ENCODE assay signal across 13 cellular contexts in genomic region chr1:231919900-231920299, GRCh38.
DNase-seq lines count a peak whose midpoint lies in the region; ATAC-seq and TF ChIP-seq lines count a peak whose summit lies in the region.
"Had no signal": no experiment of that assay in that cellular context is flagged by ENCODE, and none has a peak within 500 bp of the region (broad histone marks: within the 10 kb centered on the region; RNA-seq: fewer than 3 reads in every experiment).

No MANE protein-coding gene starts in this region.

- TF ChIP-seq CTCF in left ventricle myocardium inferior (IDR thresholded peaks at IDR 0.05; ENCODE audit: borderline replicate concordance) (no peak), CD14-positive monocyte (IDR thresholded peaks at IDR 0.05) (no peak)

- peaks cover 53% of the 10 kb centered on the region for H3K4me1 ChIP-seq in left ventricle myocardium inferior

- DNase-seq in activated gamma-delta T cell treated with Interleukin-2 at 50 U/mL for 16 hours, result peak; percentile 18
- no peak for DNase-seq in activated gamma-delta T cell (lab: John Stamatoyannopoulos, UW)
- no peak for DNase-seq in T-helper 17 cell
- no peak for DNase-seq in left ventricle myocardium inferior
- DNase-seq in superior temporal gyrus (ENCODE audit: extremely low spot score), result peak; percentile 33
- no peak for DNase-seq in CD14-positive monocyte (ENCODE audit: low spot score)
- no peak for DNase-seq in dedifferentiated amniotic fluid mesenchymal stem cell (ENCODE audit: extremely low spot score)
- DNase-seq in activated T-helper 2 cell treated with anti-CD3 and anti-CD28 coated beads, Interferon-gamma antibody, Interleukin-2, Interleukin-4, amounts not matched to agents 10 μg/mL and 5 μg/mL and 100 μg/mL, durations not matched to agents 14 hours and 24 hours and 36 hours (ENCODE audit: low spot score), result no peak
- DNase-seq: activated CD4-positive, CD25-positive, alpha-beta regulatory T cell; brain microvascular endothelial cell; NCI-H1105; psoas muscle; RPMI8226 had no signal

- peak; percentile 78 for ATAC-seq in T-helper 17 cell
- ATAC-seq: psoas muscle had no signal

- H3K4me3 ChIP-seq in left ventricle myocardium inferior, result peak overlapping the region; percentile 34
- H3K4me3 ChIP-seq: psoas muscle had no signal

- intact Hi-C loops in left ventricle myocardium inferior (cut with micrococcal nuclease) (no loop called here), CD14-positive monocyte (cut with micrococcal nuclease) (no loop called here)
- intact Hi-C loops in activated T-helper 2 cell treated with anti-CD3 and anti-CD28 coated beads, Interferon-gamma antibody, Interleukin-2, Interleukin-4, amounts not matched to agents 10 μg/mL and 5 μg/mL and 100 μg/mL, durations not matched to agents 14 hours and 24 hours and 36 hours (cut with micrococcal nuclease), result no loop called here

- peak overlapping the region; percentile 83 for H3K27ac ChIP-seq in left ventricle myocardium inferior (replicated peaks)
- H3K27ac ChIP-seq: brain microvascular endothelial cell, psoas muscle had no signal

- H3K36me3 Mint-ChIP-seq in T-helper 17 cell (ENCODE audit: low read depth) (peaks cover 4% of the 10 kb centered on the region), CD14-positive monocyte (peaks cover 6 to 14% of the 10 kb centered on the region in 2 donors)
- no peaks in the 10 kb centered on the region for H3K36me3 Mint-ChIP-seq in activated T-helper 2 cell treated with anti-CD3 and anti-CD28 coated beads, Interferon-gamma antibody, Interleukin-2, Interleukin-4, amounts not matched to agents 10 μg/mL and 5 μg/mL and 100 μg/mL, durations not matched to agents 14 hours and 24 hours and 36 hours (ENCODE audit: low read depth)

- H3K27me3 Mint-ChIP-seq in T-helper 17 cell, result no peaks in the 10 kb centered on the region
- no peaks in the 10 kb centered on the region for H3K27me3 Mint-ChIP-seq in CD14-positive monocyte (ENCODE audit: low read depth in 3 of 3)
- peaks cover 9% of the 10 kb centered on the region for H3K27me3 Mint-ChIP-seq in activated T-helper 2 cell treated with anti-CD3 and anti-CD28 coated beads, Interferon-gamma antibody, Interleukin-2, Interleukin-4, amounts not matched to agents 10 μg/mL and 5 μg/mL and 100 μg/mL, durations not matched to agents 14 hours and 24 hours and 36 hours (ENCODE audit: low read depth)

- no peaks in the 10 kb centered on the region for H3K36me3 ChIP-seq in left ventricle myocardium inferior
- H3K36me3 ChIP-seq: brain microvascular endothelial cell had no signal

- H3K9me3 ChIP-seq in T-helper 17 cell (ENCODE audit: control insufficient read depth, low read length, poor library complexity, severe bottlenecking) (no peaks in the 10 kb centered on the region), left ventricle myocardium inferior (replicated peaks) (no peaks in the 10 kb centered on the region)
- H3K9me3 ChIP-seq: psoas muscle had no signal

- H3K9me3 Mint-ChIP-seq in CD14-positive monocyte, result peaks cover 0 to 1% (median 0%) of the 10 kb centered on the region in 7 donors
- no peaks in the 10 kb centered on the region for H3K9me3 Mint-ChIP-seq in activated T-helper 2 cell treated with anti-CD3 and anti-CD28 coated beads, Interferon-gamma antibody, Interleukin-2, Interleukin-4, amounts not matched to agents 10 μg/mL and 5 μg/mL and 100 μg/mL, durations not matched to agents 14 hours and 24 hours and 36 hours

- peaks cover 51% of the 10 kb centered on the region for H3K4me1 Mint-ChIP-seq in T-helper 17 cell
- peaks cover 22% of the 10 kb centered on the region for H3K4me1 Mint-ChIP-seq in CD14-positive monocyte
- peaks cover 40% of the 10 kb centered on the region for H3K4me1 Mint-ChIP-seq in activated T-helper 2 cell treated with anti-CD3 and anti-CD28 coated beads, Interferon-gamma antibody, Interleukin-2, Interleukin-4, amounts not matched to agents 10 μg/mL and 5 μg/mL and 100 μg/mL, durations not matched to agents 14 hours and 24 hours and 36 hours (ENCODE audit: low read depth)

- H3K4me3 Mint-ChIP-seq in T-helper 17 cell (peak overlapping the region; percentile 85), CD14-positive monocyte (no peak overlapping the region)
- no peak overlapping the region for H3K4me3 Mint-ChIP-seq in activated T-helper 2 cell treated with anti-CD3 and anti-CD28 coated beads, Interferon-gamma antibody, Interleukin-2, Interleukin-4, amounts not matched to agents 10 μg/mL and 5 μg/mL and 100 μg/mL, durations not matched to agents 14 hours and 24 hours and 36 hours (ENCODE audit: low read depth)

- peak overlapping the region; percentile 77 for H3K27ac Mint-ChIP-seq in T-helper 17 cell
- H3K27ac Mint-ChIP-seq in CD14-positive monocyte, result peak overlapping the region in 1 of 7 donors; percentile 3
- H3K27ac Mint-ChIP-seq in activated T-helper 2 cell treated with anti-CD3 and anti-CD28 coated beads, Interferon-gamma antibody, Interleukin-2, Interleukin-4, amounts not matched to agents 10 μg/mL and 5 μg/mL and 100 μg/mL, durations not matched to agents 14 hours and 24 hours and 36 hours, result no peak overlapping the region

- no peaks in the 10 kb centered on the region for H3K27me3 ChIP-seq in left ventricle myocardium inferior (ENCODE audit: low read depth)
- H3K27me3 ChIP-seq: brain microvascular endothelial cell had no signal

Comparison
In these comparisons a context has a peak if more than half of its experiments do, and no peak if none do; other contexts are left out.
1. DNase-seq: peak in activated gamma-delta T cell treated with Interleukin-2 at 50 U/mL for 16 hours (single experiment) and superior temporal gyrus (single experiment); none in activated gamma-delta T cell (single experiment), T-helper 17 cell (0 of 3), left ventricle myocardium inferior (single experiment), CD14-positive monocyte (single experiment), dedifferentiated amniotic fluid mesenchymal stem cell (single experiment) and activated T-helper 2 cell treated with anti-CD3 and anti-CD28 coated beads, Interferon-gamma antibody, Interleukin-2, Interleukin-4, amounts not matched to agents 10 μg/mL and 5 μg/mL and 100 μg/mL, durations not matched to agents 14 hours and 24 hours and 36 hours (single experiment).